8 cellular contexts compared by ENCODE assay signal in genomic region chr14:73569185-73569957, GRCh38. TPM values are rescaled to one million over a fixed set of nuclear protein-coding genes. Genes with fewer than 3 reads are reported as not detected.
DNase-seq lines count a peak whose midpoint lies in the region; ATAC-seq and TF ChIP-seq lines count a peak whose summit lies in the region.
"Not testable (repeated sequence)": the region's sequence is repeated elsewhere in the genome, so short reads cannot be mapped to it uniquely, and the experiment has no call there.

ACOT2 (plus strand) TSS chr14:73569213; CDS start chr14:73569241, 28 bp downstream.

- peak within 1 kb of the TSS; percentile 79 to 98 (median 95) for H3K4me3 Mint-ChIP-seq in naive thymus-derived CD8-positive, alpha-beta T cell
- H3K4me3 Mint-ChIP-seq in stimulated activated effector memory CD8-positive, alpha-beta T cell treated with anti-CD3 and anti-CD28 coated beads, Interleukin-12 subunit alpha, Interleukin-12 subunit beta, amount 100 ng/mL, for 72 hours = peak within 1 kb of the TSS; percentile 86

- not testable (repeated sequence) for H4K20me1 ChIP-seq in Loucy (ENCODE audit: insufficient read depth, low read length, poor library complexity, severe bottlenecking)

- H3K9ac ChIP-seq in Loucy (ENCODE audit: low read depth, low read length, poor library complexity, severe bottlenecking) = peak within 1 kb of the TSS; percentile 89

- not testable (repeated sequence) for H3K9me3 Mint-ChIP-seq in naive thymus-derived CD8-positive, alpha-beta T cell; stimulated activated effector memory CD8-positive, alpha-beta T cell treated with anti-CD3 and anti-CD28 coated beads, Interleukin-12 subunit alpha, Interleukin-12 subunit beta, amount 100 ng/mL, for 72 hours

- TF ChIP-seq CTCF in Loucy (conservative IDR thresholded peaks at IDR 0.05; ENCODE audit: low read length) (0 out of 2 replicates have a peak, but pooled peaks have one; percentile 26), fibroblast of pulmonary artery (IDR thresholded peaks at IDR 0.05; ENCODE audit: low read length, missing control alignments) (peak; percentile 12)

- H3K36me3 ChIP-seq in Loucy (ENCODE audit: insufficient read depth, low read length) = not testable (repeated sequence)

- not testable (repeated sequence) for H3K9me3 ChIP-seq in Loucy (ENCODE audit: insufficient read depth, low read depth, low read length)

- H3K4me1 Mint-ChIP-seq in naive thymus-derived CD8-positive, alpha-beta T cell = peaks cover 25 to 51% (median 45%) of the 10 kb centered on the region in 4 donors
- peaks cover 43% of the 10 kb centered on the region for H3K4me1 Mint-ChIP-seq in stimulated activated effector memory CD8-positive, alpha-beta T cell treated with anti-CD3 and anti-CD28 coated beads, Interleukin-12 subunit alpha, Interleukin-12 subunit beta, amount 100 ng/mL, for 72 hours

- peaks cover 42% of the 10 kb centered on the region for H3K79me2 ChIP-seq in Loucy (ENCODE audit: insufficient read depth, low read length)

- POLR2A ChIA-PET in naive thymus-derived CD8-positive, alpha-beta T cell (lab: Charles Lee) = interaction anchor here (0.6 to 3.5 kb wide), 17 partner anchors 8 to 514 kb away, joined by 3 to 49 read pairs (median 4); partner anchors contain the start of genes ACOT1, ACOT4, ACOT6 and NUMB

- H3K4me1 ChIP-seq in Loucy (ENCODE audit: insufficient read depth, low read length, poor library complexity, severe bottlenecking) = peaks cover 24% of the 10 kb centered on the region

- H2AFZ ChIP-seq in Loucy (ENCODE audit: low read length) = peak within 1 kb of the TSS; percentile 99

- peak within 1 kb of the TSS; percentile 95 for H3K4me2 ChIP-seq in Loucy (ENCODE audit: low read depth, low read length, poor library complexity, severe bottlenecking)

- peak within 1 kb of the TSS; percentile 87 to 99 (median 98) for H3K27ac Mint-ChIP-seq in naive thymus-derived CD8-positive, alpha-beta T cell
- H3K27ac Mint-ChIP-seq in stimulated activated effector memory CD8-positive, alpha-beta T cell treated with anti-CD3 and anti-CD28 coated beads, Interleukin-12 subunit alpha, Interleukin-12 subunit beta, amount 100 ng/mL, for 72 hours = peak within 1 kb of the TSS; percentile 96

- not testable (repeated sequence) for H3K9me2 ChIP-seq in Loucy (replicated peaks; ENCODE audit: low read depth, low read length)

- H3K27me3 Mint-ChIP-seq in naive thymus-derived CD8-positive, alpha-beta T cell = not testable (repeated sequence)

- H3F3A ChIP-seq in Loucy (ENCODE audit: low read depth) = not testable (repeated sequence)

- peaks cover 2 to 32% (median 13%) of the 10 kb centered on the region in 3 donors for H3K36me3 Mint-ChIP-seq in naive thymus-derived CD8-positive, alpha-beta T cell
- peaks cover 35% of the 10 kb centered on the region for H3K36me3 Mint-ChIP-seq in stimulated activated effector memory CD8-positive, alpha-beta T cell treated with anti-CD3 and anti-CD28 coated beads, Interleukin-12 subunit alpha, Interleukin-12 subunit beta, amount 100 ng/mL, for 72 hours

- H3K27me3 ChIP-seq in Loucy (ENCODE audit: insufficient read depth, low read length, poor library complexity, severe bottlenecking) = not testable (repeated sequence)

- peak within 1 kb of the TSS; percentile 92 for H3K4me3 ChIP-seq in Loucy (ENCODE audit: low read length, poor library complexity, severe bottlenecking)
- H3K4me3 ChIP-seq in fibroblast of pulmonary artery (replicated peaks; ENCODE audit: low read depth, low read length) = peak within 1 kb of the TSS; percentile 62

- ATAC-seq in GM21723 (IDR thresholded peaks at IDR 0.05; ENCODE audit: unreplicated experiment) = peak; percentile 62
- ATAC-seq in naive thymus-derived CD8-positive, alpha-beta T cell = peak; percentile 72 to 73
- peak; percentile 86 for ATAC-seq in stimulated activated effector memory CD8-positive, alpha-beta T cell treated with anti-CD3 and anti-CD28 coated beads, Interleukin-12 subunit alpha, Interleukin-12 subunit beta, amount 100 ng/mL, for 72 hours

- DNase-seq in DMS53 (lab: John Stamatoyannopoulos, UW) = peak; percentile 88
- peak; percentile 42 for DNase-seq in SHP77 treated with DMSO at 0.1 percent for 48 hours (lab: John Stamatoyannopoulos, UW)
- peak; percentile 94 for DNase-seq in activated effector memory CD4-positive, alpha-beta T cell treated with anti-CD3 and anti-CD28 coated beads, Interleukin-2, amount 50 U/mL, for 16 hours
- DNase-seq in fibroblast of pulmonary artery (ENCODE audit: low read depth) = peak; percentile 95
- peak; percentile 53 to 87 (median 67) for DNase-seq in naive thymus-derived CD8-positive, alpha-beta T cell
- DNase-seq in stimulated activated effector memory CD8-positive, alpha-beta T cell treated with anti-CD3 and anti-CD28 coated beads, Interleukin-12 subunit alpha, Interleukin-12 subunit beta, amount 100 ng/mL, for 72 hours (ENCODE audit: low spot score in 2 of 2) = peak; percentile 72 to 86

RNA-seq across cellular contexts. Expression of gene ACOT2, which starts in this region (rescaled TPM):
- total RNA-seq in naive thymus-derived CD8-positive, alpha-beta T cell = 10 to 100 TPM; 11.2 to 11.5 TPM
- polyA plus RNA-seq in naive thymus-derived CD8-positive, alpha-beta T cell = 10 to 100 TPM; 25.0 to 29.8 (median 26.9) TPM

Comparison
In these comparisons a context has a peak if more than half of its experiments do, and no peak if none do; other contexts are left out.
1. Peak in every context shown above with its lines: DNase-seq, ATAC-seq and H3K4me3 ChIP-seq.
2. DNase-seq: peak in every context shown above with its lines; median percentile 95 in fibroblast of pulmonary artery; 94 in activated effector memory CD4-positive, alpha-beta T cell treated with anti-CD3 and anti-CD28 coated beads, Interleukin-2, amount 50 U/mL, for 16 hours; 88 in DMS53; 79 in stimulated activated effector memory CD8-positive, alpha-beta T cell treated with anti-CD3 and anti-CD28 coated beads, Interleukin-12 subunit alpha, Interleukin-12 subunit beta, amount 100 ng/mL, for 72 hours; 67 in naive thymus-derived CD8-positive, alpha-beta T cell; 42 in SHP77 treated with DMSO at 0.1 percent for 48 hours.